In the genomic region with DNA sequence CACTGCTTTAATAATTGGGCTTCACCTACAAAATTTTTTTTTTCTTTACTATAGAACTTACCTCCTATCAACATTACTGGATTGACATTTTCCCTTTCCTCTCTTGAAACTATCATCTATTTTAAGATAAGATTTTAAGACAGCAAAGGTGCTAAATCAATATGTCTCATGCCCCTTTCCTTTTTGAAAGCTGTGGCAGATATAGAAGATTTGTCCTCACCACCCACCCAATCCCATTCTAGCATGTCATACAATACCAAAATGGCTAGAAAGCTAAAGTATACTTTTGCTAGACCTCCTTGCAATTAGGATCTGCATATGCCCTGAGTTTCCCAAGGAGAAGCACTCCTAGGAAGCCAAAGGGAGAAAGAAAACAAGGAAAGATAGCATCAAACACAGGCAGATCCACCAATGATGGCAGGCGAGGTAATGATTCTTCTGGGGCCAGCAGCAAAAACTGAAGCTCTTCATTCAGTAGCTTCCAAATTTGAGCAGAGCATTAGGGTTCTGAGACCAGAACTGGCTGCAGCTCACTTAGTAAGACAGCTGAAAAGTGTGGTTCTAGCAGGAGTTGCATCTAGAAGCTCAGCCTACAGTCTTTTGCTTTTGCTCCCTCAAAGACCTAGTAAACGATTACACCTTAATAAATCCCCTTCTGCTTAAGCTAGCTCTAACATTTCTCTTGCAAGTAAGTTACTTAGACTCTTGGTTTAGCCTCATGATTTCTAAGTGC, we compare ENCODE assay signal across 25 cellular contexts.
"Had no signal": no experiment of that assay in that cellular context is flagged by ENCODE, and none has a peak within 500 bp of the region (broad histone marks: within the 10 kb centered on the region; RNA-seq: fewer than 3 reads in every experiment).

No MANE protein-coding gene starts in this region.

- H3K36me3 ChIP-seq: ascending aorta, Peyer's patch had no signal

- H3K36me3 Mint-ChIP-seq: activated naive CD4-positive, alpha-beta T cell treated with anti-CD3 and anti-CD28 coated beads, Interleukin-2, amount 10 ng/mL, durations not matched to agents 7 days and 5 days had no signal

- DNase-seq: activated CD4-positive, alpha-beta memory T cell treated with anti-CD3 and anti-CD28 coated beads for 36 hours; activated CD4-positive, alpha-beta T cell treated with anti-CD3 and anti-CD28 coated beads, Interleukin-2, amount 10 ng/mL, durations not matched to agents 7 days and 5 days; activated CD4-positive, CD25-positive, alpha-beta regulatory T cell; activated gamma-delta T cell treated with Interleukin-2 at 50 U/mL for 16 hours; activated naive CD4-positive, alpha-beta T cell treated with anti-CD3 and anti-CD28 coated beads, Interleukin-2, amount 10 ng/mL, durations not matched to agents 7 days and 5 days; activated naive CD8-positive, alpha-beta T cell treated with anti-CD3 and anti-CD28 coated beads, Interleukin-2, amount 50 U/mL, for 24 hours; activated T-cell treated with anti-CD3 and anti-CD28 coated beads, Interleukin-2, amount 50 U/mL, for 4 hours; amniotic stem cell; body of pancreas; central memory CD4-positive, alpha-beta T cell; cortex of kidney; Kasumi-1; NCI-H1105 treated with DMSO at 0.1 percent for 48 hours; NCI-H1436 treated with DMSO at 0.1 percent for 48 hours; NCI-H187; NCI-H510A treated with DMSO at 0.1 percent for 48 hours; NCI-H69; NK-92 treated with Interleukin-12 subunit alpha and Interleukin-12 subunit beta, amount 100 ng/mL, for 24 hours; Peyer's patch; SHP77 treated with DMSO at 0.1 percent for 48 hours; T-helper 17 cell; T1000 had no signal

- ATAC-seq: activated naive CD8-positive, alpha-beta T cell treated with anti-CD3 and anti-CD28 coated beads, Interleukin-2, amount 50 U/mL, for 24 hours; activated T-cell treated with anti-CD3 and anti-CD28 coated beads, Interleukin-2, amount 50 U/mL, for 4 hours; activated T-helper 17 cell treated with anti-CD3 and anti-CD28 coated beads, Interleukin-2, amount 50 U/mL, for 72 hours; body of pancreas; T-helper 17 cell had no signal

- H3K4me1 ChIP-seq: ascending aorta, body of pancreas, Peyer's patch had no signal

- H3K4me3 Mint-ChIP-seq: activated CD4-positive, alpha-beta memory T cell treated with anti-CD3 and anti-CD28 coated beads for 36 hours; activated CD4-positive, alpha-beta T cell treated with anti-CD3 and anti-CD28 coated beads, Interleukin-2, amount 10 ng/mL, durations not matched to agents 7 days and 5 days; activated naive CD4-positive, alpha-beta T cell treated with anti-CD3 and anti-CD28 coated beads, Interleukin-2, amount 10 ng/mL, durations not matched to agents 7 days and 5 days; activated naive CD8-positive, alpha-beta T cell treated with anti-CD3 and anti-CD28 coated beads, Interleukin-2, amount 50 U/mL, for 24 hours; activated T-cell treated with anti-CD3 and anti-CD28 coated beads, Interleukin-2, amount 50 U/mL, for 4 hours; activated T-helper 17 cell treated with anti-CD3 and anti-CD28 coated beads, Interleukin-2, amount 50 U/mL, for 72 hours; T-helper 17 cell had no signal

- H3K9me3 Mint-ChIP-seq: activated CD4-positive, alpha-beta memory T cell treated with anti-CD3 and anti-CD28 coated beads for 36 hours; activated CD4-positive, alpha-beta T cell treated with anti-CD3 and anti-CD28 coated beads, Interleukin-2, amount 10 ng/mL, durations not matched to agents 7 days and 5 days; activated naive CD4-positive, alpha-beta T cell treated with anti-CD3 and anti-CD28 coated beads, Interleukin-2, amount 10 ng/mL, durations not matched to agents 7 days and 5 days; activated naive CD8-positive, alpha-beta T cell treated with anti-CD3 and anti-CD28 coated beads, Interleukin-2, amount 50 U/mL, for 24 hours; activated T-cell treated with anti-CD3 and anti-CD28 coated beads, Interleukin-2, amount 50 U/mL, for 4 hours; activated T-helper 17 cell treated with anti-CD3 and anti-CD28 coated beads, Interleukin-2, amount 50 U/mL, for 72 hours had no signal

- H3K27me3 Mint-ChIP-seq: activated CD4-positive, alpha-beta memory T cell treated with anti-CD3 and anti-CD28 coated beads for 36 hours; activated CD4-positive, alpha-beta T cell treated with anti-CD3 and anti-CD28 coated beads, Interleukin-2, amount 10 ng/mL, durations not matched to agents 7 days and 5 days; activated naive CD4-positive, alpha-beta T cell treated with anti-CD3 and anti-CD28 coated beads, Interleukin-2, amount 10 ng/mL, durations not matched to agents 7 days and 5 days; activated naive CD8-positive, alpha-beta T cell treated with anti-CD3 and anti-CD28 coated beads, Interleukin-2, amount 50 U/mL, for 24 hours; activated T-helper 17 cell treated with anti-CD3 and anti-CD28 coated beads, Interleukin-2, amount 50 U/mL, for 72 hours; T-helper 17 cell had no signal

- H3K27ac Mint-ChIP-seq: activated CD4-positive, alpha-beta memory T cell treated with anti-CD3 and anti-CD28 coated beads for 36 hours; activated CD4-positive, alpha-beta T cell treated with anti-CD3 and anti-CD28 coated beads, Interleukin-2, amount 10 ng/mL, durations not matched to agents 7 days and 5 days; activated naive CD4-positive, alpha-beta T cell treated with anti-CD3 and anti-CD28 coated beads, Interleukin-2, amount 10 ng/mL, durations not matched to agents 7 days and 5 days; activated naive CD8-positive, alpha-beta T cell treated with anti-CD3 and anti-CD28 coated beads, Interleukin-2, amount 50 U/mL, for 24 hours; activated T-helper 17 cell treated with anti-CD3 and anti-CD28 coated beads, Interleukin-2, amount 50 U/mL, for 72 hours; T-helper 17 cell had no signal

- H3K27me3 ChIP-seq: ascending aorta, body of pancreas, Peyer's patch had no signal

- H3K9me3 ChIP-seq: ascending aorta, body of pancreas, Peyer's patch had no signal

- H3K27ac ChIP-seq: ascending aorta, body of pancreas, Peyer's patch had no signal

- H3K4me1 Mint-ChIP-seq: activated CD4-positive, alpha-beta T cell treated with anti-CD3 and anti-CD28 coated beads, Interleukin-2, amount 10 ng/mL, durations not matched to agents 7 days and 5 days; activated naive CD4-positive, alpha-beta T cell treated with anti-CD3 and anti-CD28 coated beads, Interleukin-2, amount 10 ng/mL, durations not matched to agents 7 days and 5 days had no signal

- H3K4me3 ChIP-seq: ascending aorta, body of pancreas, Peyer's patch had no signal

- FAIRE-seq: bronchial epithelial cell had no signal
